Comparison of ENCODE assay signal across 19 cellular contexts in the genomic region with DNA sequence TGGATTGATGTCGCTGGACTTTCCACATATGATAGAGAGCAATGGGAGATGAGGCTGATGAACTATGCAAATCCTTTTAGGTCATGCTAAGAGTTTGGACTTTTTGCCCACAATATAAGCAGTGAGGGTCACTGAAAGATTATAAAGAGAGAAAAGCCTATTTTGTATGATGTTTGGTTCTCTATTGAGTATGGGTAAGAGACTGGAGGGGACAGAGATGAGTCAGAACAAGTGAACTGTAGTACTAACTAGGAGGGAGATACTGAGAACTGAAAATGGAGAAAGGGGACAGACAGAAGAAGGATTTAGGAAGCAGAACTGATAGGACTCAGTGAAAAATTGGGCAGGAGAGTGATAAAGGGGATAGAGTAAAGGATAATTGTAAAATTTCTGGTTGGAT. TPM values are rescaled to one million over a fixed set of nuclear protein-coding genes. Genes with fewer than 3 reads are reported as not detected.
DNase-seq lines count a peak whose midpoint lies in the region; ATAC-seq and TF ChIP-seq lines count a peak whose summit lies in the region.
"Had no signal": no experiment of that assay in that cellular context is flagged by ENCODE, and none has a peak within 500 bp of the region (broad histone marks: within the 10 kb centered on the region; RNA-seq: fewer than 3 reads in every experiment).

No MANE protein-coding gene starts in this region.

- no peaks in the 10 kb centered on the region for H3K27me3 Mint-ChIP-seq in natural killer cell (ENCODE audit: low read depth in 2 of 2)
- peaks cover 0 to 11% of the 10 kb centered on the region in 2 donors for H3K27me3 Mint-ChIP-seq in stimulated activated naive B cell treated with anti-CD40 and anti-IgM and Interleukin-4, amounts not matched to agents 10 μg/mL and 1 μg/mL and 100 μg/mL, for 72 hours

- peaks cover 8% of the 10 kb centered on the region; the same call in 1 of the 2 replicates for H3K4me1 ChIP-seq in HEK293 (ENCODE audit: control insufficient read depth, insufficient read depth, low read length)
- H3K4me1 ChIP-seq: BLaER1 had no signal

- no peaks in the 10 kb centered on the region for H3K36me3 Mint-ChIP-seq in natural killer cell
- H3K36me3 Mint-ChIP-seq in stimulated activated naive B cell treated with anti-CD40 and anti-IgM and Interleukin-4, amounts not matched to agents 10 μg/mL and 1 μg/mL and 100 μg/mL, for 72 hours, result no peaks in the 10 kb centered on the region

- no peak overlapping the region for H3K27ac ChIP-seq in HEK293 (ENCODE audit: extremely low read depth, low read depth, low read length)
- H3K27ac ChIP-seq: BLaER1 had no signal

- H3K4me1 Mint-ChIP-seq in natural killer cell, result peaks cover 82 to 85% of the 10 kb centered on the region in 2 donors
- peaks cover 0 to 7% of the 10 kb centered on the region in 2 donors for H3K4me1 Mint-ChIP-seq in stimulated activated naive B cell treated with anti-CD40 and anti-IgM and Interleukin-4, amounts not matched to agents 10 μg/mL and 1 μg/mL and 100 μg/mL, for 72 hours

- no peaks in the 10 kb centered on the region for H3K9me3 ChIP-seq in HEK293 (ENCODE audit: control insufficient read depth, insufficient read depth, low read depth, low read length)
- H3K9me3 ChIP-seq: BLaER1, MG63 had no signal

- POLR2A ChIA-PET in HEK293 (lab: Yijun Ruan, JAX), result interaction anchor here (1.5 kb wide), 1 partner anchor 9 kb away, joined by 7 read pairs; the partner anchor contains the start of gene C1orf21

- intact Hi-C loops in natural killer cell (cut with micrococcal nuclease), result no loop called here

- CTCF ChIA-PET in HEK293 (lab: Yijun Ruan, JAX), result no interaction called here

- H3K27ac Mint-ChIP-seq in natural killer cell, result peak overlapping the region; percentile 9 to 55
- H3K27ac Mint-ChIP-seq in stimulated activated naive B cell treated with anti-CD40 and anti-IgM and Interleukin-4, amounts not matched to agents 10 μg/mL and 1 μg/mL and 100 μg/mL, for 72 hours, result no peak overlapping the region
- H3K27ac Mint-ChIP-seq: CD4-positive, alpha-beta T cell had no signal

- no peak overlapping the region for H3K4me3 Mint-ChIP-seq in natural killer cell
- H3K4me3 Mint-ChIP-seq in stimulated activated naive B cell treated with anti-CD40 and anti-IgM and Interleukin-4, amounts not matched to agents 10 μg/mL and 1 μg/mL and 100 μg/mL, for 72 hours, result no peak overlapping the region
- H3K4me3 Mint-ChIP-seq: CD4-positive, alpha-beta T cell had no signal

- peak; percentile 50 for DNase-seq in NCI-H69 (lab: John Stamatoyannopoulos, UW)
- DNase-seq in natural killer cell, result no peak
- no peak for DNase-seq in stimulated activated naive B cell treated with anti-CD40 and anti-IgM and Interleukin-4, amounts not matched to agents 10 μg/mL and 1 μg/mL and 100 μg/mL, for 72 hours
- DNase-seq in cerebellar cortex (ENCODE audit: low spot score), result no peak
- DNase-seq: CD4-positive, alpha-beta T cell; COR-L47; H7; Kasumi-1; MG63; NCI-H1694 treated with DMSO at 0.1 percent for 48 hours; NCI-H2171 treated with DMSO at 0.1 percent for 48 hours; NCI-H524 treated with DMSO at 0.1 percent for 48 hours; PC-3; Right ventricle myocardium superior had no signal

- no peak overlapping the region for H3K4me3 ChIP-seq in HEK293 (ENCODE audit: low read depth, low read length)
- H3K4me3 ChIP-seq: BLaER1, MG63 had no signal

- H3K36me3 ChIP-seq in HEK293 (ENCODE audit: control insufficient read depth in 2 of 2, insufficient read depth in 1 of 2, low read length in 2 of 2), result no peaks in the 10 kb centered on the region
- H3K36me3 ChIP-seq: BLaER1, MG63 had no signal

- no peak for TF ChIP-seq CTCF in HEK293 (tag by site-specific recombination; IDR thresholded peaks at IDR 0.05)
- no peak for TF ChIP-seq CTCF in natural killer cell (IDR thresholded peaks at IDR 0.05)

- no peaks in the 10 kb centered on the region for H3K9me3 Mint-ChIP-seq in natural killer cell
- H3K9me3 Mint-ChIP-seq in stimulated activated naive B cell treated with anti-CD40 and anti-IgM and Interleukin-4, amounts not matched to agents 10 μg/mL and 1 μg/mL and 100 μg/mL, for 72 hours, result no peaks in the 10 kb centered on the region
- H3K9me3 Mint-ChIP-seq: CD4-positive, alpha-beta T cell had no signal

- no peak for ATAC-seq in natural killer cell
- peak; percentile 75 to 76 for ATAC-seq in stimulated activated naive B cell treated with anti-CD40 and anti-IgM and Interleukin-4, amounts not matched to agents 10 μg/mL and 1 μg/mL and 100 μg/mL, for 72 hours (replicated peaks)
- no peak for ATAC-seq in HG03135 (IDR thresholded peaks at IDR 0.05; ENCODE audit: unreplicated experiment)
- ATAC-seq in HG03342 (IDR thresholded peaks at IDR 0.05; ENCODE audit: unreplicated experiment), result no peak
- ATAC-seq: PC-3 had no signal

TF ChIP-seq in HEK293, 187 proteins besides CTCF, POLR2A, EP300 and RAD21:
- TF ChIP-seq HOXC10 (CRISPR knock-in tag; IDR thresholded peaks at IDR 0.05), result no peak
- peak; percentile 68 for TF ChIP-seq ZNF600 (tag by site-specific recombination; IDR thresholded peaks at IDR 0.05)

RNA-seq across cellular contexts. Expression of gene C1orf21, which starts 9.3 kb away (rescaled TPM):
- total RNA-seq in natural killer cell, result 100 to 1,000 TPM in 1 of 3 donors, 10 to 100 TPM in 2; 84.3 to 111 (median 88.3) TPM
- total RNA-seq: G401 had no signal

Comparison
In these comparisons a context has a peak if more than half of its experiments do, and no peak if none do; other contexts are left out.
1. ATAC-seq: peak in stimulated activated naive B cell treated with anti-CD40 and anti-IgM and Interleukin-4, amounts not matched to agents 10 μg/mL and 1 μg/mL and 100 μg/mL, for 72 hours (2 of 2); none in natural killer cell (0 of 3), HG03135 (single experiment) and HG03342 (single experiment).